In the genomic region with DNA sequence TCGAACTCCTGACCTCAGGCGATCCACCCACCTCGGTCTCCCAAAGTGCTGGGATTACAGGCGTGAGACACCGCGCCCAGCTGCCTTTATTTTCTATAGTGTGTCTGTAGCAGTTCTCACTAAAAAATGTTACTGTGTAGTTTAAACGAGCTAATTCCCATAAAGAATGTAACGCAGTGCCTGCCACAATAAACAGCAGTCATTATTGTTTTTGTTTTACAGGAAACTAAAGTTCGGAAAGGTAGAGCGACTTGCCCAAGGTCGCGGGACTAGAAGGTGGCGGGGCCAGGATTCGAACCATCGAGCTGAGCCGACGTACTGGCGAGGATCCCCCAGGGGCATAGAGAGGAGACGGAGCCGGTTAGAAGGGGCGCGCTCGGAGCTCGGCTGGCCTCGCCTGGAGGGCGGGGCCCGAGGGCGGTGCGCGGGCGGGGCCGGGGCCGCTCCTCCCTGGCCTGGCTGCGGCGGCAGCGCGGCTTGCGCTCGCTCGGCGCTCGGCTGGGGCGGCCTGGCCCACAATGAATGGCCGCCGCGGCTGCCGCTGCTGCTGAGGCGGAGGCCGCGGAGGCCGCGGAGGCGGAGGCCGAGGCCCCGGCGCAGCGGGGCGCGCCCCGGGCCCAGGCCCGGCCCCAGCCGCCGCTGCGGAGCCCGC, we compare ENCODE assay signal across 1 cellular context.
TF ChIP-seq lines count a peak whose summit lies in the region.

A gene (plus strand): TSS at position 493 of the 652 bp plus-strand sequence. CDS start 16,944 bp downstream, outside the sequence.

TF ChIP-seq in HCT116, 20 proteins besides CTCF, POLR2A, EP300 and RAD21 (continued from another document):
- TF ChIP-seq, protein P1, sequence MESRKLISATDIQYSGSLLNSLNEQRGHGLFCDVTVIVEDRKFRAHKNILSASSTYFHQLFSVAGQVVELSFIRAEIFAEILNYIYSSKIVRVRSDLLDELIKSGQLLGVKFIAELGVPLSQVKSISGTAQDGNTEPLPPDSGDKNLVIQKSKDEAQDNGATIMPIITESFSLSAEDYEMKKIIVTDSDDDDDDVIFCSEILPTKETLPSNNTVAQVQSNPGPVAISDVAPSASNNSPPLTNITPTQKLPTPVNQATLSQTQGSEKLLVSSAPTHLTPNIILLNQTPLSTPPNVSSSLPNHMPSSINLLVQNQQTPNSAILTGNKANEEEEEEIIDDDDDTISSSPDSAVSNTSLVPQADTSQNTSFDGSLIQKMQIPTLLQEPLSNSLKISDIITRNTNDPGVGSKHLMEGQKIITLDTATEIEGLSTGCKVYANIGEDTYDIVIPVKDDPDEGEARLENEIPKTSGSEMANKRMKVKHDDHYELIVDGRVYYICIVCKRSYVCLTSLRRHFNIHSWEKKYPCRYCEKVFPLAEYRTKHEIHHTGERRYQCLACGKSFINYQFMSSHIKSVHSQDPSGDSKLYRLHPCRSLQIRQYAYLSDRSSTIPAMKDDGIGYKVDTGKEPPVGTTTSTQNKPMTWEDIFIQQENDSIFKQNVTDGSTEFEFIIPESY (IDR thresholded peaks at IDR 0.05; ENCODE audit: extremely low read depth, insufficient replicate concordance, low read length), result peak; percentile 57
- TF ChIP-seq EGR1 (IDR thresholded peaks at IDR 0.05; ENCODE audit: low read depth) (no peak; the same call in 1 of the 2 replicates), POLR2AphosphoS5 (IDR thresholded peaks at IDR 0.05; ENCODE audit: low read depth, low read length) (peak; percentile 53), SRF (IDR thresholded peaks at IDR 0.05; ENCODE audit: low read depth) (peak; percentile 62; the same call in 1 of the 2 replicates)
- TF ChIP-seq, protein P2, sequence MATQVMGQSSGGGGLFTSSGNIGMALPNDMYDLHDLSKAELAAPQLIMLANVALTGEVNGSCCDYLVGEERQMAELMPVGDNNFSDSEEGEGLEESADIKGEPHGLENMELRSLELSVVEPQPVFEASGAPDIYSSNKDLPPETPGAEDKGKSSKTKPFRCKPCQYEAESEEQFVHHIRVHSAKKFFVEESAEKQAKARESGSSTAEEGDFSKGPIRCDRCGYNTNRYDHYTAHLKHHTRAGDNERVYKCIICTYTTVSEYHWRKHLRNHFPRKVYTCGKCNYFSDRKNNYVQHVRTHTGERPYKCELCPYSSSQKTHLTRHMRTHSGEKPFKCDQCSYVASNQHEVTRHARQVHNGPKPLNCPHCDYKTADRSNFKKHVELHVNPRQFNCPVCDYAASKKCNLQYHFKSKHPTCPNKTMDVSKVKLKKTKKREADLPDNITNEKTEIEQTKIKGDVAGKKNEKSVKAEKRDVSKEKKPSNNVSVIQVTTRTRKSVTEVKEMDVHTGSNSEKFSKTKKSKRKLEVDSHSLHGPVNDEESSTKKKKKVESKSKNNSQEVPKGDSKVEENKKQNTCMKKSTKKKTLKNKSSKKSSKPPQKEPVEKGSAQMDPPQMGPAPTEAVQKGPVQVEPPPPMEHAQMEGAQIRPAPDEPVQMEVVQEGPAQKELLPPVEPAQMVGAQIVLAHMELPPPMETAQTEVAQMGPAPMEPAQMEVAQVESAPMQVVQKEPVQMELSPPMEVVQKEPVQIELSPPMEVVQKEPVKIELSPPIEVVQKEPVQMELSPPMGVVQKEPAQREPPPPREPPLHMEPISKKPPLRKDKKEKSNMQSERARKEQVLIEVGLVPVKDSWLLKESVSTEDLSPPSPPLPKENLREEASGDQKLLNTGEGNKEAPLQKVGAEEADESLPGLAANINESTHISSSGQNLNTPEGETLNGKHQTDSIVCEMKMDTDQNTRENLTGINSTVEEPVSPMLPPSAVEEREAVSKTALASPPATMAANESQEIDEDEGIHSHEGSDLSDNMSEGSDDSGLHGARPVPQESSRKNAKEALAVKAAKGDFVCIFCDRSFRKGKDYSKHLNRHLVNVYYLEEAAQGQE (IDR thresholded peaks at IDR 0.05; ENCODE audit: low read depth), result no peak
- TF ChIP-seq, protein P3, sequence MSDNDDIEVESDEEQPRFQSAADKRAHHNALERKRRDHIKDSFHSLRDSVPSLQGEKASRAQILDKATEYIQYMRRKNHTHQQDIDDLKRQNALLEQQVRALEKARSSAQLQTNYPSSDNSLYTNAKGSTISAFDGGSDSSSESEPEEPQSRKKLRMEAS (IDR thresholded peaks at IDR 0.05), result peak; percentile 35; the same call in 1 of the 2 replicates
